Comparison of ENCODE assay signal across 13 cellular contexts in the genomic region with DNA sequence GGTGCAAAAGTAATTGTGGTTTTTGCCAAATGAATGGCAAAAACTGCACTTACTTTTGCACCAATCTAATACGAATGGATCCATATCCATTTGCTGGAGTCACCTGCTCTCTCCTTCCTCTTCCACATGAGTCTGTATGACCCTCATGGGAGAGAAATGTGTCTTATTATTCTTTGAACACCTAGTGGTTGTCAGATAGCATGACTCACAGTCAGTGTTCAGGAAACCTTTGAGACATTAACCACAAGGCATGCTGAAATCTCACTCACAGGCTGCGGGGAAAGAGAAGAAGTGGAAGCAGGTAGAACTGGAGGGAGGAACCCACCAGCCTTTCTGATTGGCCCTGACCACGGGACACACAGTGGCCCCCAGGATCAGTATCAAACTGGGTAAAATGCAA.
DNase-seq lines count a peak whose midpoint lies in the region; ATAC-seq and TF ChIP-seq lines count a peak whose summit lies in the region.
"Had no signal": no experiment of that assay in that cellular context is flagged by ENCODE, and none has a peak within 500 bp of the region (broad histone marks: within the 10 kb centered on the region; RNA-seq: fewer than 3 reads in every experiment).

No MANE protein-coding gene starts in this region.

- no peaks in the 10 kb centered on the region for H3K36me3 Mint-ChIP-seq in CD14-positive monocyte

- POLR2A ChIA-PET in IMR-90 (lab: Charles Lee; ENCODE audit: unreplicated experiment) = no interaction called here

- H3K79me2 ChIP-seq in hepatocyte = no peaks in the 10 kb centered on the region

- peak; percentile 67 for DNase-seq in CD14-positive monocyte (ENCODE audit: low spot score)
- peak; percentile 76 for DNase-seq in IMR-90
- DNase-seq in SW480 (ENCODE audit: low spot score) = peak; percentile 76
- DNase-seq in hepatocyte (ENCODE audit: low spot score) = peak; percentile 31
- no peak for DNase-seq in GF-D8 (lab: John Stamatoyannopoulos, UW)
- DNase-seq in effector CD8-positive, alpha-beta T cell (lab: John Stamatoyannopoulos, UW) = no peak
- DNase-seq in NCI-H345 treated with DMSO at 0.1 percent for 48 hours (lab: John Stamatoyannopoulos, UW; ENCODE audit: unreplicated experiment) = no peak
- DNase-seq: activated T-cell treated with anti-CD3 and anti-CD28 coated beads, Interleukin-2, amount 50 U/mL, for 1 hour; dorsolateral prefrontal cortex had no signal

- H2AK5ac ChIP-seq in IMR-90 (ENCODE audit: low read depth, low read length) = no peak overlapping the region

- intact Hi-C loops in CD14-positive monocyte (cut with micrococcal nuclease) (loop anchor here in 1 of 2 donors (5.0 kb wide), 1 partner anchor 40 kb away; no protein-coding TSS in a partner anchor), IMR-90 (cut with micrococcal nuclease) (no loop called here)

- no TSS peak for BruUV-seq in IMR-90 (replicated peaks; lab: Mats Ljungman, UMichigan)

- ATAC-seq in IMR-90 (ENCODE audit: low read depth) (peak; percentile 12), GM18907 (IDR thresholded peaks at IDR 0.05; ENCODE audit: unreplicated experiment) (no peak)
- ATAC-seq: GM23338 had no signal

- H3K4ac ChIP-seq in IMR-90 (ENCODE audit: low read depth, low read length) = no peak overlapping the region

- peak; percentile 21 for TF ChIP-seq CTCF in CD14-positive monocyte (IDR thresholded peaks at IDR 0.05)
- TF ChIP-seq CTCF in IMR-90 (conservative IDR thresholded peaks at IDR 0.05; ENCODE audit: low read depth, low read length) = no peak
- no peak for TF ChIP-seq CTCF in hepatocyte (IDR thresholded peaks at IDR 0.05; ENCODE audit: poor library complexity)

- no peak overlapping the region for H2BK20ac ChIP-seq in IMR-90 (ENCODE audit: low read depth, low read length)

- H3K56ac ChIP-seq in IMR-90 (ENCODE audit: extremely low read depth, insufficient read depth, low read length) = no peak overlapping the region

- no peak overlapping the region for H2BK15ac ChIP-seq in IMR-90 (ENCODE audit: low read depth, low read length)

- H3K9me1 ChIP-seq in IMR-90 (ENCODE audit: insufficient read depth, low read length) = peaks cover 5% of the 10 kb centered on the region; the same call in 1 of the 2 replicates

- no peak for TF ChIP-seq RAD21 in IMR-90 (IDR thresholded peaks at IDR 0.05; ENCODE audit: low read length)

- H2BK5ac ChIP-seq in IMR-90 (ENCODE audit: low read depth, low read length, poor library complexity, severe bottlenecking) = no peak overlapping the region

- H2AFZ ChIP-seq in IMR-90 (replicated peaks; ENCODE audit: low read length, poor library complexity) (no peak overlapping the region), hepatocyte (no peak overlapping the region)
- H2AFZ ChIP-seq: GM23338 had no signal

- H4K91ac ChIP-seq in IMR-90 (ENCODE audit: insufficient read depth, low read depth, low read length) = no peak overlapping the region

- H3K4me1 Mint-ChIP-seq in CD14-positive monocyte = peaks cover 48% of the 10 kb centered on the region
- H3K4me1 Mint-ChIP-seq: GM23338 had no signal

- dilution Hi-C loops in IMR-90 (cut with HindIII; ENCODE audit: low sequenced_read_pairs, unreplicated experiment) = no loop called here

- no peak overlapping the region for H2BK120ac ChIP-seq in IMR-90 (ENCODE audit: low read depth, low read length)

- no peak overlapping the region for H3K4me2 ChIP-seq in IMR-90 (ENCODE audit: low read depth, low read length)
- H3K4me2 ChIP-seq in hepatocyte = no peak overlapping the region
- H3K4me2 ChIP-seq: GM23338 had no signal

- H3K27me3 Mint-ChIP-seq in CD14-positive monocyte (ENCODE audit: low read depth in 3 of 3) = peaks cover 0 to 2% (median 0%) of the 10 kb centered on the region in 3 donors

- no peaks in the 10 kb centered on the region for H3K9me2 ChIP-seq in hepatocyte (replicated peaks; ENCODE audit: insufficient read depth)

- no peak overlapping the region for H2AK9ac ChIP-seq in IMR-90 (replicated peaks; ENCODE audit: low read depth, low read length, poor library complexity)

- no peak overlapping the region for H3K9ac ChIP-seq in IMR-90 (ENCODE audit: low read depth, low read length)
- H3K9ac ChIP-seq: BLaER1 treated with 17β-estradiol and CSF1 and Interleukin-3, amounts not matched to agents 10 nM and 100 nM had no signal

- no peak overlapping the region for H3K14ac ChIP-seq in IMR-90 (replicated peaks; ENCODE audit: low read depth, low read length)

- no peaks in the 10 kb centered on the region for H3K36me3 ChIP-seq in IMR-90 (ENCODE audit: control insufficient read depth, insufficient read depth, low read length)
- no peaks in the 10 kb centered on the region for H3K36me3 ChIP-seq in hepatocyte (replicated peaks; ENCODE audit: insufficient read depth, low read depth)
- H3K36me3 ChIP-seq: BLaER1 treated with 17β-estradiol and CSF1 and Interleukin-3, amounts not matched to agents 10 nM and 100 nM had no signal

- H3K4me3 ChIP-seq in IMR-90 (ENCODE audit: insufficient read depth, low read depth, low read length) = no peak overlapping the region
- no peak overlapping the region for H3K4me3 ChIP-seq in hepatocyte
- H3K4me3 ChIP-seq: BLaER1 treated with 17β-estradiol and CSF1 and Interleukin-3, amounts not matched to agents 10 nM and 100 nM; dorsolateral prefrontal cortex; GM23338 had no signal

- no peak for TF ChIP-seq POLR2A in IMR-90 (IDR thresholded peaks at IDR 0.05; ENCODE audit: low read depth, low read length)

- H4K8ac ChIP-seq in IMR-90 (ENCODE audit: low read depth in 2 of 2, low read length in 2 of 2) = no peak overlapping the region

- H3K27ac Mint-ChIP-seq in CD14-positive monocyte = peak overlapping the region; percentile 8 to 83 (median 60)
- H3K27ac Mint-ChIP-seq: GM23338; T-helper 2 cell treated with Interferon-gamma antibody and Interleukin-4, amounts not matched to agents 5 μg/mL and 100 μg/mL, for 36 hours had no signal

- no peak overlapping the region for H4K5ac ChIP-seq in IMR-90 (ENCODE audit: low read depth, low read length)

- CTCF ChIA-PET in IMR-90 (lab: Yijun Ruan, JAX) = interaction anchor here (1.3 kb wide), 1 partner anchor 25 kb away, joined by 3 read pairs; no protein-coding TSS in a partner anchor

- H4K20me1 ChIP-seq in IMR-90 (ENCODE audit: insufficient read depth, low read length) (no peaks in the 10 kb centered on the region), hepatocyte (ENCODE audit: insufficient read depth, poor library complexity, severe bottlenecking) (no peaks in the 10 kb centered on the region)
- H4K20me1 ChIP-seq: BLaER1 treated with 17β-estradiol and CSF1 and Interleukin-3, amounts not matched to agents 10 nM and 100 nM had no signal

- no peak overlapping the region for H3K23ac ChIP-seq in IMR-90 (ENCODE audit: low read depth, low read length)

- H3K4me3 Mint-ChIP-seq in CD14-positive monocyte = peak overlapping the region in 1 of 2 donors; percentile 37
- H3K4me3 Mint-ChIP-seq: GM23338; T-helper 2 cell treated with Interferon-gamma antibody and Interleukin-4, amounts not matched to agents 5 μg/mL and 100 μg/mL, for 36 hours had no signal

- WGBS in IMR-90 (ENCODE audit: extremely low coverage in 2 of 2, insufficient read length in 1 of 2), 2 experiments = no CpG with 5 or more reads among the region's 3 CpGs
- WGBS in hepatocyte (ENCODE audit: low lambda C conversion rate, missing lambda C conversion rate) = 73% methylated on average over 3 of the region's 3 CpGs

- peaks cover 3% of the 10 kb centered on the region; the same call in 1 of the 2 replicates for H3K27me3 ChIP-seq in IMR-90 (ENCODE audit: control insufficient read depth, insufficient read depth, low read length)
- no peaks in the 10 kb centered on the region for H3K27me3 ChIP-seq in hepatocyte
- H3K27me3 ChIP-seq: BLaER1 treated with 17β-estradiol and CSF1 and Interleukin-3, amounts not matched to agents 10 nM and 100 nM; dorsolateral prefrontal cortex had no signal

- H3K18ac ChIP-seq in IMR-90 (ENCODE audit: low read depth, low read length) = no peak overlapping the region

- no peaks in the 10 kb centered on the region; the same call in 1 of the 2 replicates for H3K9me3 ChIP-seq in IMR-90 (ENCODE audit: control insufficient read depth, insufficient read depth, low read length)
- no peaks in the 10 kb centered on the region for H3K9me3 ChIP-seq in hepatocyte (ENCODE audit: low read depth)
- H3K9me3 ChIP-seq: BLaER1 treated with 17β-estradiol and CSF1 and Interleukin-3, amounts not matched to agents 10 nM and 100 nM had no signal

- H3K4me1 ChIP-seq in IMR-90 (ENCODE audit: control insufficient read depth, insufficient read depth, low read length) (peaks cover 11% of the 10 kb centered on the region), hepatocyte (ENCODE audit: insufficient read depth) (peaks cover 5% of the 10 kb centered on the region)

- no peaks in the 10 kb centered on the region for H3K79me1 ChIP-seq in IMR-90 (ENCODE audit: low read depth in 1 of 2, low read length in 2 of 2)

- H3K9me3 Mint-ChIP-seq in CD14-positive monocyte = peaks cover 0 to 3% (median 0%) of the 10 kb centered on the region in 7 donors
- H3K9me3 Mint-ChIP-seq: GM23338; T-helper 2 cell treated with Interferon-gamma antibody and Interleukin-4, amounts not matched to agents 5 μg/mL and 100 μg/mL, for 36 hours had no signal

- H3K27ac ChIP-seq in IMR-90 (ENCODE audit: insufficient read depth, low read length) (no peak overlapping the region), hepatocyte (peak overlapping the region; percentile 72)
- H3K27ac ChIP-seq: BLaER1 treated with 17β-estradiol and CSF1 and Interleukin-3, amounts not matched to agents 10 nM and 100 nM; dorsolateral prefrontal cortex had no signal

- in situ Hi-C loops in IMR-90 (cut with MboI; ENCODE audit: low sequenced_read_pairs) = no loop called here

TF ChIP-seq in IMR-90, 13 proteins besides CTCF, POLR2A, EP300 and RAD21 (continues in another document):
- TF ChIP-seq, protein P1, sequence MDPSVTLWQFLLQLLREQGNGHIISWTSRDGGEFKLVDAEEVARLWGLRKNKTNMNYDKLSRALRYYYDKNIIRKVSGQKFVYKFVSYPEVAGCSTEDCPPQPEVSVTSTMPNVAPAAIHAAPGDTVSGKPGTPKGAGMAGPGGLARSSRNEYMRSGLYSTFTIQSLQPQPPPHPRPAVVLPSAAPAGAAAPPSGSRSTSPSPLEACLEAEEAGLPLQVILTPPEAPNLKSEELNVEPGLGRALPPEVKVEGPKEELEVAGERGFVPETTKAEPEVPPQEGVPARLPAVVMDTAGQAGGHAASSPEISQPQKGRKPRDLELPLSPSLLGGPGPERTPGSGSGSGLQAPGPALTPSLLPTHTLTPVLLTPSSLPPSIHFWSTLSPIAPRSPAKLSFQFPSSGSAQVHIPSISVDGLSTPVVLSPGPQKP (IDR thresholded peaks at IDR 0.05; ENCODE audit: borderline replicate concordance, low read depth, low read length) = no peak
- TF ChIP-seq BHLHE40 (IDR thresholded peaks at IDR 0.05; ENCODE audit: low read depth, low read length) = peak; percentile 53; the same call in 1 of the 2 replicates
- peak; percentile 1; the same call in 1 of the 2 replicates for TF ChIP-seq CEBPB (IDR thresholded peaks at IDR 0.05; ENCODE audit: low read depth, low read length)
- no peak for TF ChIP-seq SMC3 (IDR thresholded peaks at IDR 0.05; ENCODE audit: low read depth, low read length)

Comparison
In these comparisons a context has a peak if more than half of its experiments do, and no peak if none do; other contexts are left out.
1. DNase-seq: peak in CD14-positive monocyte (single experiment), IMR-90 (single experiment), SW480 (single experiment) and hepatocyte (single experiment); none in GF-D8 (single experiment), effector CD8-positive, alpha-beta T cell (single experiment) and NCI-H345 treated with DMSO at 0.1 percent for 48 hours (single experiment).